In genomic region chr3:49701388-49702077, GRCh38 we compare ENCODE assay signal across 7 cellular contexts.
A peak's percentile ranks its signal among the peaks of the same experiment; 100 is the strongest.
DNase-seq lines count a peak whose midpoint lies in the region; ATAC-seq and TF ChIP-seq lines count a peak whose summit lies in the region.
"Had no signal": no experiment of that assay in that cellular context is flagged by ENCODE, and none has a peak within 500 bp of the region (broad histone marks: within the 10 kb centered on the region; RNA-seq: fewer than 3 reads in every experiment).

No MANE protein-coding gene starts in this region.

- no peaks in the 10 kb centered on the region for H3K4me1 Mint-ChIP-seq in nephron progenitor cell

- DNase-seq in nephron progenitor cell: peak; percentile 43
- no peak for DNase-seq in stimulated activated CD4-positive, alpha-beta T cell treated with anti-CD3 and anti-CD28 coated beads, Interleukin-4, amount 100 ng/mL, for 4 hours
- DNase-seq: activated effector memory CD4-positive, alpha-beta T cell treated with Interleukin-2 at 50 U/mL for 16 hours had no signal

- no peaks in the 10 kb centered on the region for H3K36me3 Mint-ChIP-seq in nephron progenitor cell (ENCODE audit: low read depth)

- no peak overlapping the region for H3K27ac ChIP-seq in VCaP

- no peaks in the 10 kb centered on the region for H3K9me3 Mint-ChIP-seq in nephron progenitor cell

- H3K27ac Mint-ChIP-seq in nephron progenitor cell: no peak overlapping the region

- no peak overlapping the region for H3K4me3 Mint-ChIP-seq in nephron progenitor cell

- no peaks in the 10 kb centered on the region for H3K27me3 Mint-ChIP-seq in nephron progenitor cell (ENCODE audit: low read depth, poor library complexity)

- ATAC-seq in GM21367 (IDR thresholded peaks at IDR 0.05; ENCODE audit: unreplicated experiment) (no peak), GM18858 (IDR thresholded peaks at IDR 0.05; ENCODE audit: unreplicated experiment) (no peak)

- TF ChIP-seq CTCF in GM12873 (IDR thresholded peaks at IDR 0.05; ENCODE audit: insufficient read depth, low read depth, low read length, missing control alignments) (peak; percentile 51), VCaP (conservative IDR thresholded peaks at IDR 0.05) (peak; percentile 55), nephron progenitor cell (IDR thresholded peaks at IDR 0.05) (peak; percentile 48)
